In genomic region chr4:54958236-54958635, GRCh38 we compare ENCODE assay signal across 17 cellular contexts.
DNase-seq lines count a peak whose midpoint lies in the region; ATAC-seq and TF ChIP-seq lines count a peak whose summit lies in the region.
"Had no signal": no experiment of that assay in that cellular context is flagged by ENCODE, and none has a peak within 500 bp of the region (broad histone marks: within the 10 kb centered on the region; RNA-seq: fewer than 3 reads in every experiment).

No MANE protein-coding gene starts in this region.

- H3K4me2 ChIP-seq in IMR-90 (ENCODE audit: low read depth, low read length): no peak overlapping the region
- H3K4me2 ChIP-seq: GM23338 had no signal

- peak overlapping the region; percentile 47 for H2AFZ ChIP-seq in IMR-90 (replicated peaks; ENCODE audit: low read length, poor library complexity)
- H2AFZ ChIP-seq: GM23338 had no signal

- H3K4me3 ChIP-seq in CD8-positive, alpha-beta T cell (ENCODE audit: low read depth, low read length): no peak overlapping the region
- H3K4me3 ChIP-seq in IMR-90 (ENCODE audit: insufficient read depth, low read depth, low read length) (no peak overlapping the region), brain microvascular endothelial cell (ENCODE audit: low read depth, low read length) (no peak overlapping the region)
- H3K4me3 ChIP-seq: esophagus squamous epithelium, GM23338, pancreas had no signal

- peak overlapping the region; percentile 19 for H3K4me3 Mint-ChIP-seq in CD8-positive, alpha-beta T cell
- peak overlapping the region; percentile 84 for H3K4me3 Mint-ChIP-seq in natural killer cell
- H3K4me3 Mint-ChIP-seq: GM23338 had no signal

- peak overlapping the region; percentile 92 for H4K91ac ChIP-seq in IMR-90 (ENCODE audit: insufficient read depth, low read depth, low read length)

- no peak for TF ChIP-seq RAD21 in IMR-90 (IDR thresholded peaks at IDR 0.05; ENCODE audit: low read length)

- H2BK15ac ChIP-seq in IMR-90 (ENCODE audit: low read depth, low read length): peak overlapping the region; percentile 89; the same call in 2 of the 3 replicates

- H3K4me1 ChIP-seq in CD8-positive, alpha-beta T cell (ENCODE audit: insufficient read depth, low read length): peaks cover 15% of the 10 kb centered on the region
- H3K4me1 ChIP-seq in IMR-90 (ENCODE audit: control insufficient read depth, insufficient read depth, low read length): peaks cover 10% of the 10 kb centered on the region
- H3K4me1 ChIP-seq: esophagus squamous epithelium, pancreas had no signal

- no CpG with 5 or more reads among the region's 6 CpGs for WGBS in IMR-90 (ENCODE audit: extremely low coverage in 2 of 2, insufficient read length in 1 of 2), 2 experiments

- H3K4ac ChIP-seq in IMR-90 (ENCODE audit: low read depth, low read length): peak overlapping the region; percentile 88

- peak overlapping the region; percentile 79 for H3K27ac Mint-ChIP-seq in CD8-positive, alpha-beta T cell
- peak overlapping the region; percentile 82 to 93 for H3K27ac Mint-ChIP-seq in natural killer cell
- H3K27ac Mint-ChIP-seq: GM23338 had no signal

- in situ Hi-C loops in IMR-90 (cut with MboI; ENCODE audit: low sequenced_read_pairs) (no loop called here), brain microvascular endothelial cell (cut with HindIII; ENCODE audit: low pct_ligation_motif_present, low sequenced_read_pairs) (loop anchor here (25.0 kb wide), 1 partner anchor 646 kb away; no protein-coding TSS in a partner anchor)

- ATAC-seq in CD8-positive, alpha-beta T cell: peak; percentile 83
- ATAC-seq in IMR-90 (ENCODE audit: low read depth) (no peak), natural killer cell (peak; percentile 61 to 89 (median 89))
- ATAC-seq: GM23338, pancreas had no signal

- no peaks in the 10 kb centered on the region for H3K27me3 ChIP-seq in CD8-positive, alpha-beta T cell (ENCODE audit: insufficient read depth, low read length)
- H3K27me3 ChIP-seq in IMR-90 (ENCODE audit: control insufficient read depth, insufficient read depth, low read length) (peaks cover 3% of the 10 kb centered on the region; the same call in 1 of the 2 replicates), brain microvascular endothelial cell (replicated peaks) (no peaks in the 10 kb centered on the region)
- H3K27me3 ChIP-seq: esophagus squamous epithelium had no signal

- H4K5ac ChIP-seq in IMR-90 (ENCODE audit: low read depth, low read length): peak overlapping the region; percentile 66

- peak overlapping the region; percentile 96 for H2BK20ac ChIP-seq in IMR-90 (ENCODE audit: low read depth, low read length)

- peak overlapping the region; percentile 39; the same call in 1 of the 2 replicates for H3K56ac ChIP-seq in IMR-90 (ENCODE audit: extremely low read depth, insufficient read depth, low read length)

- peak overlapping the region; percentile 96 for H2BK5ac ChIP-seq in IMR-90 (ENCODE audit: low read depth, low read length, poor library complexity, severe bottlenecking)

- CTCF ChIA-PET in CD8-positive, alpha-beta T cell (lab: Charles Lee): interaction anchor here (0.6 to 4.0 kb wide), 4 partner anchors 12 to 292 kb away, joined by 3 to 36 read pairs (median 5); no protein-coding TSS in a partner anchor
- CTCF ChIA-PET in IMR-90 (lab: Yijun Ruan, JAX): interaction anchor here (0.6 to 1.5 kb wide), 2 partner anchors 13 to 79 kb away, joined by 3 to 4 read pairs; no protein-coding TSS in a partner anchor

- H2AK5ac ChIP-seq in IMR-90 (ENCODE audit: low read depth, low read length): peak overlapping the region; percentile 95

- peak in 2 of 7 experiments; percentile 7 to 45 for DNase-seq in CD8-positive, alpha-beta T cell
- DNase-seq in IMR-90 (peak; percentile 22), brain microvascular endothelial cell (peak; percentile 93), natural killer cell (peak; percentile 24), NCI-H2196 treated with DMSO at 0.1 percent for 48 hours (lab: John Stamatoyannopoulos, UW; ENCODE audit: unreplicated experiment) (no peak), erythroblast (lab: John Stamatoyannopoulos, UW) (no peak)
- no peak for DNase-seq in stimulated activated CD4-positive, alpha-beta T cell treated with anti-CD3 and anti-CD28 coated beads, Interleukin-4, amount 100 ng/mL, for 24 hours
- DNase-seq: activated CD4-positive, alpha-beta T cell treated with anti-CD3 and anti-CD28 coated beads for 1 hour; esophagus squamous epithelium; glutamatergic neuron; NCI-H1694; NCI-H446; NK-92 treated with Interleukin-12 subunit alpha and Interleukin-12 subunit beta, amount 100 ng/mL, for 24 hours; pancreas; stimulated activated CD4-positive, alpha-beta T cell treated with anti-CD3 and anti-CD28 coated beads, Interleukin-2, amount 100 ng/mL, for 48 hours; T1000 had no signal

- H3K27ac ChIP-seq in CD8-positive, alpha-beta T cell (ENCODE audit: low read depth, low read length): no peak overlapping the region
- peak overlapping the region; percentile 72; the same call in 1 of the 2 replicates for H3K27ac ChIP-seq in IMR-90 (ENCODE audit: insufficient read depth, low read length)
- peak overlapping the region; percentile 83 for H3K27ac ChIP-seq in brain microvascular endothelial cell
- H3K27ac ChIP-seq: esophagus squamous epithelium, pancreas had no signal

- peak overlapping the region; percentile 42 to 87 for H4K8ac ChIP-seq in IMR-90 (ENCODE audit: low read depth in 2 of 2, low read length in 2 of 2)

- peaks cover 12% of the 10 kb centered on the region for H3K9me1 ChIP-seq in IMR-90 (ENCODE audit: insufficient read depth, low read length)

- peak overlapping the region; percentile 94 for H3K18ac ChIP-seq in IMR-90 (ENCODE audit: low read depth, low read length)

- no peaks in the 10 kb centered on the region for H3K27me3 Mint-ChIP-seq in CD8-positive, alpha-beta T cell (ENCODE audit: low read depth)
- H3K27me3 Mint-ChIP-seq in natural killer cell (ENCODE audit: low read depth in 2 of 2): no peaks in the 10 kb centered on the region

- H4K20me1 ChIP-seq in IMR-90 (ENCODE audit: insufficient read depth, low read length): no peaks in the 10 kb centered on the region

- peak overlapping the region; percentile 45 for H3K14ac ChIP-seq in IMR-90 (replicated peaks; ENCODE audit: low read depth, low read length)

- H3K9me3 Mint-ChIP-seq in CD8-positive, alpha-beta T cell: no peaks in the 10 kb centered on the region
- H3K9me3 Mint-ChIP-seq in natural killer cell: no peaks in the 10 kb centered on the region
- H3K9me3 Mint-ChIP-seq: GM23338 had no signal

- TF ChIP-seq POLR2A in IMR-90 (IDR thresholded peaks at IDR 0.05; ENCODE audit: low read depth, low read length) (no peak), erythroblast (IDR thresholded peaks at IDR 0.05; ENCODE audit: low read length) (no peak)

- TF ChIP-seq CTCF in CD8-positive, alpha-beta T cell (IDR thresholded peaks at IDR 0.05): no peak
- TF ChIP-seq CTCF in IMR-90 (conservative IDR thresholded peaks at IDR 0.05; ENCODE audit: low read depth, low read length) (no peak), brain microvascular endothelial cell (IDR thresholded peaks at IDR 0.05; ENCODE audit: low read depth, low read length, missing control alignments) (no peak), natural killer cell (IDR thresholded peaks at IDR 0.05) (no peak)

- peak overlapping the region; percentile 92 for H2BK120ac ChIP-seq in IMR-90 (ENCODE audit: low read depth, low read length)

- no TSS peak for BruUV-seq in IMR-90 (replicated peaks; lab: Mats Ljungman, UMichigan)

- no peaks in the 10 kb centered on the region for H3K79me1 ChIP-seq in IMR-90 (ENCODE audit: low read depth in 1 of 2, low read length in 2 of 2)

- intact Hi-C loops in CD8-positive, alpha-beta T cell (cut with DNase I, micrococcal nuclease): loop anchor here in 1 of 2 experiments (2.0 to 10.0 kb wide), 2 partner anchors 15 to 53 kb away; no protein-coding TSS in a partner anchor
- intact Hi-C loops in IMR-90 (cut with micrococcal nuclease): loop anchor here (10.0 kb wide), 1 partner anchor 173 kb away; no protein-coding TSS in a partner anchor
- intact Hi-C loops in natural killer cell (cut with micrococcal nuclease): no loop called here

- peak overlapping the region; percentile 66 for H2AK9ac ChIP-seq in IMR-90 (replicated peaks; ENCODE audit: low read depth, low read length, poor library complexity)

- peak overlapping the region; percentile 76; the same call in 1 of the 2 replicates for H3K23ac ChIP-seq in IMR-90 (ENCODE audit: low read depth, low read length)

- no peaks in the 10 kb centered on the region for H3K36me3 Mint-ChIP-seq in CD8-positive, alpha-beta T cell
- H3K36me3 Mint-ChIP-seq in natural killer cell: no peaks in the 10 kb centered on the region

- no peaks in the 10 kb centered on the region for H3K9me3 ChIP-seq in CD8-positive, alpha-beta T cell (ENCODE audit: low read length)
- no peaks in the 10 kb centered on the region for H3K9me3 ChIP-seq in IMR-90 (ENCODE audit: control insufficient read depth, insufficient read depth, low read length)
- H3K9me3 ChIP-seq: esophagus squamous epithelium, pancreas had no signal

- POLR2A ChIA-PET in CD8-positive, alpha-beta T cell (lab: Charles Lee): interaction anchor here (0.6 to 1.9 kb wide), 3 partner anchors 13 to 26 kb away, joined by 3 to 10 read pairs (median 3); no protein-coding TSS in a partner anchor
- POLR2A ChIA-PET in IMR-90 (lab: Charles Lee; ENCODE audit: unreplicated experiment): no interaction called here

- dilution Hi-C loops in IMR-90 (cut with HindIII; ENCODE audit: low sequenced_read_pairs, unreplicated experiment): no loop called here

- no peak overlapping the region for H3K9ac ChIP-seq in IMR-90 (ENCODE audit: low read depth, low read length)

- H3K36me3 ChIP-seq in CD8-positive, alpha-beta T cell (ENCODE audit: insufficient read depth, low read length): no peaks in the 10 kb centered on the region
- no peaks in the 10 kb centered on the region for H3K36me3 ChIP-seq in IMR-90 (ENCODE audit: control insufficient read depth, insufficient read depth, low read length)
- H3K36me3 ChIP-seq in brain microvascular endothelial cell (replicated peaks): no peaks in the 10 kb centered on the region
- H3K36me3 ChIP-seq: esophagus squamous epithelium, pancreas had no signal

- H3K4me1 Mint-ChIP-seq in CD8-positive, alpha-beta T cell (ENCODE audit: low read depth): peaks cover 24% of the 10 kb centered on the region
- peaks cover 26 to 35% of the 10 kb centered on the region in 2 donors for H3K4me1 Mint-ChIP-seq in natural killer cell
- H3K4me1 Mint-ChIP-seq: GM23338 had no signal

TF ChIP-seq in IMR-90, 13 proteins besides CTCF, POLR2A, EP300 and RAD21 (continues in another document):
- TF ChIP-seq BHLHE40 (IDR thresholded peaks at IDR 0.05; ENCODE audit: low read depth, low read length) (no peak), CHD1 (IDR thresholded peaks at IDR 0.05; ENCODE audit: low read depth, low read length) (no peak), RFX5 (IDR thresholded peaks at IDR 0.05; ENCODE audit: low read depth, low read length) (no peak), MAZ (IDR thresholded peaks at IDR 0.05; ENCODE audit: borderline replicate concordance, low read depth, low read length) (no peak)

Comparison
In these comparisons a context has a peak if more than half of its experiments do, and no peak if none do; other contexts are left out.
1. DNase-seq: peak in IMR-90 (single experiment), brain microvascular endothelial cell (single experiment) and natural killer cell (single experiment); none in stimulated activated CD4-positive, alpha-beta T cell treated with anti-CD3 and anti-CD28 coated beads, Interleukin-4, amount 100 ng/mL, for 24 hours (single experiment), NCI-H2196 treated with DMSO at 0.1 percent for 48 hours (single experiment) and erythroblast (0 of 2).